Comparison of ENCODE assay signal across 1 cellular context in genomic region chr17:80919331-80920284, GRCh38.
TF ChIP-seq lines count a peak whose summit lies in the region.

No MANE protein-coding gene starts in this region.

TF ChIP-seq in HepG2, 621 proteins besides CTCF, POLR2A, EP300 and RAD21 (continued from another document):
- no peak for TF ChIP-seq GABPB1 (CRISPR knock-in tag; IDR thresholded peaks at IDR 0.05)
- no peak for TF ChIP-seq SOX5 (CRISPR knock-in tag; IDR thresholded peaks at IDR 0.05; ENCODE audit: borderline replicate concordance)
- 0 out of 2 replicates have a peak, but pooled peaks have one; percentile 27 for TF ChIP-seq SALL1 (CRISPR knock-in tag; IDR thresholded peaks at IDR 0.05)
- TF ChIP-seq SNRNP70 (IDR thresholded peaks at IDR 0.05; ENCODE audit: low read depth, low read length), result no peak
- TF ChIP-seq TBX2 (CRISPR knock-in tag; IDR thresholded peaks at IDR 0.05; ENCODE audit: borderline replicate concordance), result 0 out of 2 replicates have a peak, but pooled peaks have one; percentile 41
- no peak for TF ChIP-seq NR1H2 (CRISPR knock-in tag; IDR thresholded peaks at IDR 0.05; ENCODE audit: borderline replicate concordance, low read depth)
- no peak for TF ChIP-seq ZBTB7A (CRISPR knock-in tag; IDR thresholded peaks at IDR 0.05)
- TF ChIP-seq ZNF20 (CRISPR knock-in tag; IDR thresholded peaks at IDR 0.05), result no peak
- TF ChIP-seq AHR (CRISPR knock-in tag; IDR thresholded peaks at IDR 0.05), result no peak
- no peak for TF ChIP-seq ZNF274 (CRISPR knock-in tag; IDR thresholded peaks at IDR 0.05)
